ENCODE assay signal across 1 cellular context in the genomic region with DNA sequence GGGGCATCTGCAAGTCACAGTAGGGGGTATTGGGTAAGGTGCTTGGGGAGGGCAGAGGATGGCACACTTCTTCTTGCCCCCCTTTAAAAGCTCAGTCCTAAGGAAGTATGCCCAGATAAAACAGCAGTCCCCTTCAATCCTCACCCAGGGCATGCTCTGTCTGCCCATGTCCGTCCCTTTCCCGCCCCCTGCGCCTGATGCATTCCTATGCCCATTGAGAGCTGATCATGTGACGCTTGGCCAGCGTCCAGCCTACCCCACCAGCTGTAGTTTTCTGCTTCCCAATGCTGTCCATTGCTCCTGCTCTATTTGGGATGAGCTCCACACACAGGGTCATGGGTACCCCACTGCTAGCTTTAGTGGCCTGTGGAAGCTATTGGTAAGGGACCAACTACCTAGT.
TF ChIP-seq lines count a peak whose summit lies in the region.

No MANE protein-coding gene starts in this region.

TF ChIP-seq in IMR-90, 13 proteins besides CTCF, POLR2A, EP300 and RAD21:
- TF ChIP-seq, protein P1, sequence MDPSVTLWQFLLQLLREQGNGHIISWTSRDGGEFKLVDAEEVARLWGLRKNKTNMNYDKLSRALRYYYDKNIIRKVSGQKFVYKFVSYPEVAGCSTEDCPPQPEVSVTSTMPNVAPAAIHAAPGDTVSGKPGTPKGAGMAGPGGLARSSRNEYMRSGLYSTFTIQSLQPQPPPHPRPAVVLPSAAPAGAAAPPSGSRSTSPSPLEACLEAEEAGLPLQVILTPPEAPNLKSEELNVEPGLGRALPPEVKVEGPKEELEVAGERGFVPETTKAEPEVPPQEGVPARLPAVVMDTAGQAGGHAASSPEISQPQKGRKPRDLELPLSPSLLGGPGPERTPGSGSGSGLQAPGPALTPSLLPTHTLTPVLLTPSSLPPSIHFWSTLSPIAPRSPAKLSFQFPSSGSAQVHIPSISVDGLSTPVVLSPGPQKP (IDR thresholded peaks at IDR 0.05; ENCODE audit: borderline replicate concordance, low read depth, low read length), result no peak
- TF ChIP-seq FOS (IDR thresholded peaks at IDR 0.05; ENCODE audit: low read depth, low read length) (no peak), MAZ (IDR thresholded peaks at IDR 0.05; ENCODE audit: borderline replicate concordance, low read depth, low read length) (no peak), MXI1 (IDR thresholded peaks at IDR 0.05; ENCODE audit: borderline replicate concordance, low read depth, low read length) (no peak), RFX5 (IDR thresholded peaks at IDR 0.05; ENCODE audit: low read depth, low read length) (no peak), BHLHE40 (IDR thresholded peaks at IDR 0.05; ENCODE audit: low read depth, low read length) (no peak), MAFK (IDR thresholded peaks at IDR 0.05; ENCODE audit: low read depth, low read length) (no peak), CHD1 (IDR thresholded peaks at IDR 0.05; ENCODE audit: low read depth, low read length) (no peak), CEBPB (IDR thresholded peaks at IDR 0.05; ENCODE audit: low read depth, low read length) (no peak), SMC3 (IDR thresholded peaks at IDR 0.05; ENCODE audit: low read depth, low read length) (no peak), NFE2L2 (IDR thresholded peaks at IDR 0.05; ENCODE audit: low read depth, low read length) (no peak), RCOR1 (IDR thresholded peaks at IDR 0.05; ENCODE audit: insufficient replicate concordance, low read length) (no peak)
- TF ChIP-seq, protein P2, sequence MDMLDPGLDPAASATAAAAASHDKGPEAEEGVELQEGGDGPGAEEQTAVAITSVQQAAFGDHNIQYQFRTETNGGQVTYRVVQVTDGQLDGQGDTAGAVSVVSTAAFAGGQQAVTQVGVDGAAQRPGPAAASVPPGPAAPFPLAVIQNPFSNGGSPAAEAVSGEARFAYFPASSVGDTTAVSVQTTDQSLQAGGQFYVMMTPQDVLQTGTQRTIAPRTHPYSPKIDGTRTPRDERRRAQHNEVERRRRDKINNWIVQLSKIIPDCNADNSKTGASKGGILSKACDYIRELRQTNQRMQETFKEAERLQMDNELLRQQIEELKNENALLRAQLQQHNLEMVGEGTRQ (IDR thresholded peaks at IDR 0.05; ENCODE audit: low read depth, low read length), result no peak
